ENCODE assay signal across 8 cellular contexts in the genomic region with DNA sequence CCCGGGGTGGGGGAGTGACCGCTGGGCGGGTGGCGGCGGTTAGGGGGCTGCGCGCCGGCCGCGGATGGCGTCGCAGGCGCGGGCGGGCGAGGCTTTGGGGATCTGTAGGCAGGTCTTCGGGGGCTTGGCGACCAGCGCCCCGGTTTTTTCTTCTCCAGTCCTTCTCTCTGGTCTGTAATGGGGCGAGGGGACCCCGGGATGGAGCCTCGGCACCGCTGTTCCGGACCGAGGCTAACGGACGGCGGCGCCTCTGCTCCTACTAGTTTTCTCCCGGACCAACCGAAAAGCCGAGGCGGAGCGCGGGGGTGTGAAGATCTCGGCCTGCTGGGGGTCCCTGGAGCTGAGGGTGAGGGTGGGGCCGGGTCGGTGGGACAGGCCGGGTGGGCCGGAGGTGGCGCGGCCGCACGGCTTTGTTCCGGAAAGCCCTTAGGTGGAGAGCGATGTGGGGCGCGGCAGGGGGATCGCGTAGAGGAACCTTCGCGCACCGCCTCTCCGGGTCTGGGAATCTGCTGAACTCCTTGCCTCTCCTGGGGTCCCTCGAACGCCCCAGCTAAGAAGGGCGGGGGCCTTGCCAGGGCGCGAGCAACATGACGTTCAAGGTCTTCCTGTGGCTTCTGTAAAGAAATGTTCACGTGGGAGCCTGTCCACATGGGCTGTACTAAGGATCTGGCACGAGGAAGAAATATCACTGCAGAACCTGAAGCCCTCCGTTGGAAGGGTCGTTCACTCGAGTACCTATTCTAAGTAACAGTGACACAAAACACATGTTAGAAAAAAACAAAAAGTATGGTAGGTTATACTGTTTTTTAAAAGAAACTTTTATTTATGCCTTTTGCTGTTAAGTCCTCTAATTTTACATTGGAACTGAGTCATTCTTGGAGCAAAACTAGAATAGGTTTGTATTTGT. TPM values are rescaled to one million over a fixed set of nuclear protein-coding genes. Genes with fewer than 3 reads are reported as not detected.
DNase-seq lines count a peak whose midpoint lies in the region; ATAC-seq, FAIRE-seq and TF ChIP-seq lines count a peak whose summit lies in the region.

No MANE protein-coding gene starts in this region.

- WGBS in A549 (ENCODE audit: missing lambda C conversion rate) = under 1% methylated on average over 21 of the region's 66 CpGs
- 0 to 1% methylated on average over 58 to 66 of the region's 66 CpGs for WGBS in lung, 2 donors

- no peak; a peak in 1 of 5 replicates for TF ChIP-seq EP300 in A549 (IDR thresholded peaks at IDR 0.05)

- TF ChIP-seq POLR2A in A549 (IDR thresholded peaks at IDR 0.05; ENCODE audit: low read length) (no peak), GM18526 (IDR thresholded peaks at IDR 0.05; ENCODE audit: extremely low read depth, insufficient read length) (peak; percentile 21)

- H3K36me3 ChIP-seq in lung (ENCODE audit: control insufficient read depth in 2 of 2, insufficient read depth in 2 of 2, low read length in 2 of 2) = no peaks in the 10 kb centered on the region

- H3K27ac ChIP-seq in A549 (peak overlapping the region; percentile 99), lung (ENCODE audit: low read depth in 1 of 2, low read length in 1 of 2) (peak overlapping the region; percentile 98)

- FAIRE-seq in A549 (lab: Jason Lieb, UNC) = no peak

- peak in 1 of 2 experiments; percentile 11; a peak in 1 of 5 replicates for TF ChIP-seq RAD21 in A549 (conservative IDR thresholded peaks at IDR 0.05 in 1 of 2, IDR thresholded peaks at IDR 0.05 in 1 of 2)

- DNase-seq in A549 (ENCODE audit: low read depth in 1 of 2, low spot score in 1 of 2) (peak; percentile 23 to 92), NCI-H526 treated with DMSO at 0.1 percent for 48 hours (lab: John Stamatoyannopoulos, UW) (peak; percentile 32), ecto neural progenitor cell (ENCODE audit: low spot score) (peak; percentile 66), lung (ENCODE audit: low spot score) (peak; percentile 40)
- peak; percentile 64 to 75 for DNase-seq in activated CD4-positive, alpha-beta T cell treated with anti-CD3 and anti-CD28 coated beads, Interleukin-2, amount 50 U/mL, for 48 hours
- peak; percentile 30 to 40 (median 35) for DNase-seq in stimulated activated CD4-positive, alpha-beta T cell treated with anti-CD3 and anti-CD28 coated beads, TNF-alpha, amount 100 ng/mL, for 4 hours (ENCODE audit: low read depth in 3 of 3)

- H3K4me2 ChIP-seq in A549 = peak overlapping the region; percentile 68

- TF ChIP-seq CTCF in A549 (IDR thresholded peaks at IDR 0.05) (no peak), lung (IDR thresholded peaks at IDR 0.05; ENCODE audit: control extremely low read depth, extremely low read depth) (no peak)

- H3K4me3 ChIP-seq in A549 (peak overlapping the region; percentile 95), lung (peak overlapping the region; percentile 74)

- H3K4me1 ChIP-seq in A549 = peaks cover 41% of the 10 kb centered on the region
- no peaks in the 10 kb centered on the region for H3K4me1 ChIP-seq in lung (ENCODE audit: control insufficient read depth in 2 of 2, insufficient read depth in 2 of 2, low read length in 2 of 2)

- CTCF ChIA-PET in A549 (lab: Yijun Ruan, JAX) = interaction anchor here (0.6 kb wide), 1 partner anchor 1104 kb away, joined by 3 read pairs; no protein-coding TSS in a partner anchor

- H3K27me3 ChIP-seq in lung (ENCODE audit: control insufficient read depth, insufficient read depth) = no peaks in the 10 kb centered on the region

- ATAC-seq in A549 = peak; percentile 57 to 61
- ATAC-seq in HG03095 (IDR thresholded peaks at IDR 0.05; ENCODE audit: unreplicated experiment) = peak; percentile 29
- ATAC-seq in lung (ENCODE audit: insufficient read depth, low FRiP score) = peak; percentile 21

- no peaks in the 10 kb centered on the region for H3K9me3 ChIP-seq in A549
- no peaks in the 10 kb centered on the region for H3K9me3 ChIP-seq in lung (ENCODE audit: control insufficient read depth in 2 of 2, insufficient read depth in 1 of 2, low read length in 1 of 2)

- POLR2A ChIA-PET in A549 (lab: Yijun Ruan, JAX) = interaction anchor here (0.6 to 2.8 kb wide), 7 partner anchors 8 to 338 kb away, joined by 3 to 47 read pairs (median 6); no protein-coding TSS in a partner anchor

TF ChIP-seq in A549, 52 proteins besides CTCF, POLR2A, EP300 and RAD21 (continues in another document):
- TF ChIP-seq FOXS1 (CRISPR knock-in tag; IDR thresholded peaks at IDR 0.05) (no peak), TP53 (CRISPR knock-in tag; IDR thresholded peaks at IDR 0.05) (peak; percentile 41; the same call in 1 of the 2 replicates), ZSCAN20 (CRISPR knock-in tag; IDR thresholded peaks at IDR 0.05) (no peak), SMC3 (IDR thresholded peaks at IDR 0.05) (no peak), HMGXB4 (CRISPR knock-in tag; IDR thresholded peaks at IDR 0.05; ENCODE audit: borderline replicate concordance) (no peak), ATOH8 (CRISPR knock-in tag; IDR thresholded peaks at IDR 0.05; ENCODE audit: low read depth) (peak; percentile 65; the same call in 1 of the 2 replicates), FOSB (CRISPR knock-in tag; IDR thresholded peaks at IDR 0.05) (0 out of 2 replicates have a peak, but pooled peaks have one; percentile 38), MAZ (IDR thresholded peaks at IDR 0.05; ENCODE audit: borderline replicate concordance, low read depth, low read length) (no peak), MYC (IDR thresholded peaks at IDR 0.05; ENCODE audit: borderline replicate concordance, low read length) (peak; percentile 78; the same call in 1 of the 2 replicates), E2F6 (IDR thresholded peaks at IDR 0.05; ENCODE audit: borderline replicate concordance, low read depth) (peak; percentile 84), RARB (CRISPR knock-in tag; IDR thresholded peaks at IDR 0.05) (peak; percentile 42; the same call in 1 of the 2 replicates), PHF8 (IDR thresholded peaks at IDR 0.05; ENCODE audit: borderline replicate concordance, low read depth) (0 out of 2 replicates have a peak, but pooled peaks have one; percentile 13), NFE2L2 (conservative IDR thresholded peaks at IDR 0.05; ENCODE audit: low read length) (no peak), CHD2 (IDR thresholded peaks at IDR 0.05; ENCODE audit: low read length, partially characterized antibody) (no peak), BCL3 (IDR thresholded peaks at IDR 0.05) (0 out of 3 replicates have a peak, but pooled peaks have one; percentile 6)
- TF ChIP-seq, protein P1, sequence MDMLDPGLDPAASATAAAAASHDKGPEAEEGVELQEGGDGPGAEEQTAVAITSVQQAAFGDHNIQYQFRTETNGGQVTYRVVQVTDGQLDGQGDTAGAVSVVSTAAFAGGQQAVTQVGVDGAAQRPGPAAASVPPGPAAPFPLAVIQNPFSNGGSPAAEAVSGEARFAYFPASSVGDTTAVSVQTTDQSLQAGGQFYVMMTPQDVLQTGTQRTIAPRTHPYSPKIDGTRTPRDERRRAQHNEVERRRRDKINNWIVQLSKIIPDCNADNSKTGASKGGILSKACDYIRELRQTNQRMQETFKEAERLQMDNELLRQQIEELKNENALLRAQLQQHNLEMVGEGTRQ (IDR thresholded peaks at IDR 0.05) = peak; percentile 90
- TF ChIP-seq, protein P2, sequence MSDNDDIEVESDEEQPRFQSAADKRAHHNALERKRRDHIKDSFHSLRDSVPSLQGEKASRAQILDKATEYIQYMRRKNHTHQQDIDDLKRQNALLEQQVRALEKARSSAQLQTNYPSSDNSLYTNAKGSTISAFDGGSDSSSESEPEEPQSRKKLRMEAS (IDR thresholded peaks at IDR 0.05) = peak; percentile 96

RNA-seq across cellular contexts. Expression of gene SLC39A10, which starts 0.9 kb away (rescaled TPM):
- polyA plus RNA-seq in A549 (2011; rRNA removed) (34.2 and 42.6 TPM in 2 replicates), A549 (2017; fragmentation: RNase III; extraction: RNeasy Plus Mini Kit Qiagen cat#74134 plus additional on column Dnase treatment) (33.9 to 38.4 TPM (median 36.2 TPM) in 3 replicates), lung (10 to 100 TPM in 1 of 2 donors, 1 to 10 TPM in 1; 5.7 to 10.1 TPM)
- 6.6 and 7.1 TPM in 2 replicates for polyA plus RNA-seq in A549 (2012; cell fraction: cytosol; rRNA removed)
- polyA plus RNA-seq in A549 (2012; cell fraction: nucleus; rRNA removed) = 8.0 and 10.7 TPM in 2 replicates
- 46.6 and 53.4 TPM in 2 replicates for polyA minus RNA-seq in A549 (2011; rRNA and poly(A)+ RNA removed)
- 10 to 100 TPM; 26.3 to 28.4 TPM for total RNA-seq in lung

Comparison
In these comparisons a context has a peak if more than half of its experiments do, and no peak if none do; other contexts are left out.
1. Peak in every context shown above with its lines: DNase-seq, ATAC-seq, H3K4me3 ChIP-seq and H3K27ac ChIP-seq.